ENCODE assay signal across 27 cellular contexts in the genomic region with DNA sequence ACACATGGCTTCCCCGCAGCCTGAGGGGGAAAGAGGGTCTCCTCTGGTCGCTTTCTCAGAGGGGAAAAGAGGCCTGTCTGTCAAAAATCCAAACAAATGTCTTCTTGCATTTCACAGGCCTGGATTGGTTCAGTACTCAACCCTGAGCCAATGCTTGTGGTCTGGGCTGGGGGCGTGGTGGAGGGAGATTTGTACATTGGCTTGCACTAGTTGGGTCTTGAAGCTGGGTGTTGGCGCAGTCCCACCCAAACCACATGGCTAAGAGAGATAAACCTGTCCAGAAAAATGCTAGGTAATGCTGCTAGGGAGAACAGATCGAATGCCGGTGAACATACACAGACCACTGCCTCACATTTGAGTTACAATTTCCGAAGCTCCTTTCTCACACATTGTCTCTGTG.
"Had no signal": no experiment of that assay in that cellular context is flagged by ENCODE, and none has a peak within 500 bp of the region (broad histone marks: within the 10 kb centered on the region; RNA-seq: fewer than 3 reads in every experiment).

No MANE protein-coding gene starts in this region.

- H3K27me3 ChIP-seq: testis, thyroid gland, tibial nerve, transverse colon, upper lobe of left lung, upper lobe of right lung, uterus, vagina had no signal

- H3K36me3 ChIP-seq: stomach, suprapubic skin, thoracic aorta, thyroid gland, tibial artery, tibial nerve, transverse colon, upper lobe of left lung, upper lobe of right lung, uterus, vagina had no signal

- H3K27ac ChIP-seq: stomach, suprapubic skin, testis, thoracic aorta, thyroid gland, tibial artery, tibial nerve, transverse colon, upper lobe of right lung, uterus, vagina had no signal

- H3K4me1 ChIP-seq: stomach, suprapubic skin, testis, thyroid gland, tibial artery, upper lobe of left lung, upper lobe of right lung, uterus, vagina had no signal

- H3K4me3 ChIP-seq: stomach, suprapubic skin, testis, thoracic aorta, thyroid gland, tibial artery, tibial nerve, transverse colon, upper lobe of left lung, upper lobe of right lung, uterus, vagina had no signal

- FAIRE-seq: urothelium cell line had no signal

- ATAC-seq: stimulated activated effector memory CD8-positive, alpha-beta T cell treated with anti-CD3 and anti-CD28 coated beads, Interleukin-12 subunit alpha, Interleukin-12 subunit beta, amount 100 ng/mL, for 72 hours; stimulated activated memory B cell treated with anti-CD40 and anti-IgM and Interleukin-4, amounts not matched to agents 10 μg/mL and 1 μg/mL and 100 μg/mL, for 72 hours; stimulated activated naive B cell treated with anti-CD40 and anti-IgM and Interleukin-4, amounts not matched to agents 10 μg/mL and 1 μg/mL and 100 μg/mL, for 72 hours; stimulated activated naive CD8-positive, alpha-beta T cell treated with anti-CD3 and anti-CD28 coated beads, Interleukin-15, amount 100 ng/mL, for 72 hours; stimulated activated naive CD8-positive, alpha-beta T cell treated with anti-CD3 and anti-CD28 coated beads, Interleukin-15, Interleukin-2, amounts not matched to agents 100 U/mL and 50 U/mL, for 24 hours; upper lobe of right lung had no signal

- DNase-seq: stimulated activated CD4-positive, alpha-beta T cell treated with anti-CD3 and anti-CD28 coated beads, Interleukin-2, amount 100 ng/mL, for 48 hours; stimulated activated CD4-positive, alpha-beta T cell treated with anti-CD3 and anti-CD28 coated beads, Interleukin-4, amount 100 ng/mL, for 1 hour; stimulated activated CD4-positive, alpha-beta T cell treated with anti-CD3 and anti-CD28 coated beads, Interleukin-4, amount 100 ng/mL, for 24 hours; stimulated activated CD4-positive, alpha-beta T cell treated with anti-CD3 and anti-CD28 coated beads, Interleukin-4, amount 100 ng/mL, for 4 hours; stimulated activated CD8-positive, alpha-beta memory T cell treated with anti-CD3 and anti-CD28 coated beads, Interleukin-4, amount 100 ng/mL, for 48 hours; stimulated activated naive B cell treated with anti-CD40 and anti-IgM and Interleukin-4, amounts not matched to agents 10 μg/mL and 1 μg/mL and 100 μg/mL, for 72 hours; stimulated activated naive CD4-positive, alpha-beta T cell; stimulated activated naive CD4-positive, alpha-beta T cell treated with Interleukin-2 at 50 U/mL for 16 hours; stimulated activated naive CD8-positive, alpha-beta T cell treated with anti-CD3 and anti-CD28 coated beads, Interleukin-15, amount 100 ng/mL, for 72 hours; stimulated activated naive CD8-positive, alpha-beta T cell treated with anti-CD3 and anti-CD28 coated beads, Interleukin-15, Interleukin-2, amounts not matched to agents 100 U/mL and 50 U/mL, for 24 hours; stomach; substantia nigra; testis; thyroid gland; tibial artery; transverse colon; trophoblast cell; upper lobe of left lung; upper lobe of right lung; uterus had no signal

- H3K9me3 ChIP-seq: suprapubic skin, testis, thoracic aorta, thyroid gland, upper lobe of right lung, uterus, vagina had no signal
